In genomic region chrX:30570505-30570904, GRCh38 we compare ENCODE assay signal across 8 cellular contexts. TPM values are rescaled to one million over a fixed set of nuclear protein-coding genes. Genes with fewer than 3 reads are reported as not detected.
DNase-seq lines count a peak whose midpoint lies in the region; ATAC-seq, FAIRE-seq and TF ChIP-seq lines count a peak whose summit lies in the region.

No MANE protein-coding gene starts in this region.

- H3K4me1 ChIP-seq in pancreas, result peaks cover 0 to 15% (median 5%) of the 10 kb centered on the region in 3 donors

- POLR2A ChIA-PET in activated CD4-positive, alpha-beta T cell treated with anti-CD3 and anti-CD28 coated beads, Interleukin-2, amount 10 ng/mL, durations not matched to agents 7 days and 5 days (lab: Charles Lee), result no interaction called here

- H3K9me3 Mint-ChIP-seq in activated CD4-positive, alpha-beta T cell treated with anti-CD3 and anti-CD28 coated beads, Interleukin-2, amount 10 ng/mL, durations not matched to agents 7 days and 5 days, result no peaks in the 10 kb centered on the region

- CTCF ChIA-PET in activated CD4-positive, alpha-beta T cell treated with anti-CD3 and anti-CD28 coated beads, Interleukin-2, amount 10 ng/mL, durations not matched to agents 7 days and 5 days (lab: Charles Lee), result interaction anchor here (1.4 kb wide), 1 partner anchor 11 kb away, joined by 3 read pairs; no protein-coding TSS in a partner anchor

- DNase-seq in ELR (ENCODE audit: low read depth) (peak; percentile 47), NCI-H1092 (lab: John Stamatoyannopoulos, UW) (peak; percentile 5), dermis microvascular lymphatic vessel endothelial cell (ENCODE audit: low read depth in 2 of 2) (peak; percentile 8 to 9), pancreas (no peak), H54 (ENCODE audit: insufficient read length, low spot score) (no peak), mesenteric fat pad (ENCODE audit: low spot score) (no peak)
- DNase-seq in activated naive CD4-positive, alpha-beta T cell treated with Interleukin-2 at 50 U/mL for 16 hours, result no peak
- no peak for DNase-seq in activated CD4-positive, alpha-beta T cell treated with anti-CD3 and anti-CD28 coated beads, Interleukin-2, amount 10 ng/mL, durations not matched to agents 7 days and 5 days

- H3K36me3 Mint-ChIP-seq in activated CD4-positive, alpha-beta T cell treated with anti-CD3 and anti-CD28 coated beads, Interleukin-2, amount 10 ng/mL, durations not matched to agents 7 days and 5 days (ENCODE audit: low read depth), result peaks cover 17% of the 10 kb centered on the region

- no peak overlapping the region for H3K27ac ChIP-seq in pancreas

- peak in 3 of 4 donors; percentile 37 to 54 (median 53) for TF ChIP-seq CTCF in pancreas (IDR thresholded peaks at IDR 0.05)

- no peaks in the 10 kb centered on the region for H3K27me3 ChIP-seq in pancreas

- 69 to 88% methylated on average over 1 of the region's 1 CpG for WGBS in pancreas, 2 donors

- no peak overlapping the region for H3K4me3 Mint-ChIP-seq in activated CD4-positive, alpha-beta T cell treated with anti-CD3 and anti-CD28 coated beads, Interleukin-2, amount 10 ng/mL, durations not matched to agents 7 days and 5 days

- H3K9me3 ChIP-seq in pancreas, result no peaks in the 10 kb centered on the region

- peaks cover 39% of the 10 kb centered on the region for H3K4me1 Mint-ChIP-seq in activated CD4-positive, alpha-beta T cell treated with anti-CD3 and anti-CD28 coated beads, Interleukin-2, amount 10 ng/mL, durations not matched to agents 7 days and 5 days

- no peak overlapping the region for H3K4me3 ChIP-seq in pancreas

- TF ChIP-seq POLR2A in H54 (IDR thresholded peaks at IDR 0.05; ENCODE audit: low read depth, low read length), result no peak

- peak; percentile 94 for FAIRE-seq in pancreas (lab: Jason Lieb, UNC)
- FAIRE-seq in H54 (lab: Jason Lieb, UNC), result no peak

- H3K27ac Mint-ChIP-seq in activated CD4-positive, alpha-beta T cell treated with anti-CD3 and anti-CD28 coated beads, Interleukin-2, amount 10 ng/mL, durations not matched to agents 7 days and 5 days, result no peak overlapping the region

- intact Hi-C loops in pancreas (cut with DNase I), result loop anchor here in 1 of 3 donors (5.0 kb wide), 1 partner anchor 142 kb away; no protein-coding TSS in a partner anchor

- no peaks in the 10 kb centered on the region for H3K27me3 Mint-ChIP-seq in activated CD4-positive, alpha-beta T cell treated with anti-CD3 and anti-CD28 coated beads, Interleukin-2, amount 10 ng/mL, durations not matched to agents 7 days and 5 days

- peak in 3 of 4 donors; percentile 60 to 71 (median 70) for ATAC-seq in pancreas

- H3K36me3 ChIP-seq in pancreas, result no peaks in the 10 kb centered on the region

RNA-seq across cellular contexts. Expression of gene TASL, which starts 7.1 kb away (rescaled TPM):
- total RNA-seq in dermis microvascular lymphatic vessel endothelial cell, result not detected in 2 replicates
- total RNA-seq in pancreas, result 1 to 10 TPM in 2 of 6 donors, under 1 TPM in 3, not detected in 1; 0.09 to 3.0 (median 0.35) TPM
- polyA plus RNA-seq in pancreas, result under 1 TPM; 0.09 to 0.27 TPM
- 1 to 10 TPM; 5.9 to 6.2 TPM for total RNA-seq in activated CD4-positive, alpha-beta T cell treated with anti-CD3 and anti-CD28 coated beads, Interleukin-2, amount 10 ng/mL, durations not matched to agents 7 days and 5 days
- 4.0 TPM for total RNA-seq in mesenteric fat pad

Comparison
In these comparisons a context has a peak if more than half of its experiments do, and no peak if none do; other contexts are left out.
1. DNase-seq: peak in ELR (single experiment), NCI-H1092 (single experiment) and dermis microvascular lymphatic vessel endothelial cell (2 of 2); none in pancreas (0 of 6), activated naive CD4-positive, alpha-beta T cell treated with Interleukin-2 at 50 U/mL for 16 hours (single experiment), H54 (single experiment), activated CD4-positive, alpha-beta T cell treated with anti-CD3 and anti-CD28 coated beads, Interleukin-2, amount 10 ng/mL, durations not matched to agents 7 days and 5 days (single experiment) and mesenteric fat pad (single experiment).